In the genomic region with DNA sequence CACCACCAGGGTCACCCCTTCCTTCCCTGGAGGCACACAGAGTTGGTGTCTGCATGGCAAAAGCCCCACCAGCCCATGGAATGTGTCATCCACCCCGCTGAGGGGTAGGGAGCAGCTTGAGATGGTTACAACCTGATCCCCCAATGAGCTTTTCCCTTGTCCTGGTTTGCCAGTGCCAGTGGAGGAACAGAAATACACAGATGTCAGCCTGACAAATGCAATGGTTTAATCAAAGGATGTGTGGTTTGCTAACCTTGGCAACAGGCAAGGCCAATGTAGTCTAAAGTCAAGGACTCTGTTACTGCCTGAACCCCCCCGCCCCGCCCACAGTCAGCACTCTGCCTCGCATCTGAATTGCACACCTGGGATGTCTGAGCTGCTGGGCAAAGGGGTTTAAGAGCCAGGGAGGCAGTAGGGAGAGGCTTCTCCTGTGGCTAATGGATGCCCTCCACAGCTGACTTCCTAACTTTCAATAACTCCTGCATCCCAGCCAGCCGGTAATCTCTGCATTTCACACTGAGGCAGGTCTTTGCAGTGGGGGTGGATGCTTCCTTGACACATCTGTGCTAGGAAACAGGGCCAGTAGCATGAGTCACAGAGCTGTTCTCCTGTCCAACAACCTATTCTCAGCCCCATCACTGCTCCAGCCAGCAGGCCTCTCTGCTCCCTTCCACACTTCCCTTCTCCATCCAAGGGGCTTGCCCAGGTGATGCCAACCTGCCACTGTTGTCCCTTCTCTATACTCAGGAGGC, we compare ENCODE assay signal across 1 cellular context.
TF ChIP-seq lines count a peak whose summit lies in the region.

No MANE protein-coding gene starts in this region.

TF ChIP-seq in HepG2, 621 proteins besides CTCF, POLR2A, EP300 and RAD21 (continued from another document):
- TF ChIP-seq, protein P1, sequence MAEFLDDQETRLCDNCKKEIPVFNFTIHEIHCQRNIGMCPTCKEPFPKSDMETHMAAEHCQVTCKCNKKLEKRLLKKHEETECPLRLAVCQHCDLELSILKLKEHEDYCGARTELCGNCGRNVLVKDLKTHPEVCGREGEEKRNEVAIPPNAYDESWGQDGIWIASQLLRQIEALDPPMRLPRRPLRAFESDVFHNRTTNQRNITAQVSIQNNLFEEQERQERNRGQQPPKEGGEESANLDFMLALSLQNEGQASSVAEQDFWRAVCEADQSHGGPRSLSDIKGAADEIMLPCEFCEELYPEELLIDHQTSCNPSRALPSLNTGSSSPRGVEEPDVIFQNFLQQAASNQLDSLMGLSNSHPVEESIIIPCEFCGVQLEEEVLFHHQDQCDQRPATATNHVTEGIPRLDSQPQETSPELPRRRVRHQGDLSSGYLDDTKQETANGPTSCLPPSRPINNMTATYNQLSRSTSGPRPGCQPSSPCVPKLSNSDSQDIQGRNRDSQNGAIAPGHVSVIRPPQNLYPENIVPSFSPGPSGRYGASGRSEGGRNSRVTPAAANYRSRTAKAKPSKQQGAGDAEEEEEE (CRISPR knock-in tag; IDR thresholded peaks at IDR 0.05; ENCODE audit: borderline replicate concordance), result no peak
- TF ChIP-seq GATA4 (IDR thresholded peaks at IDR 0.05; ENCODE audit: borderline replicate concordance, low read depth), result no peak
- no peak for TF ChIP-seq CEBPG (CRISPR knock-in tag; IDR thresholded peaks at IDR 0.05)
- TF ChIP-seq RBM22 (optimal IDR thresholded peaks at IDR 0.05; ENCODE audit: low read length), result no peak
- TF ChIP-seq, protein P2, sequence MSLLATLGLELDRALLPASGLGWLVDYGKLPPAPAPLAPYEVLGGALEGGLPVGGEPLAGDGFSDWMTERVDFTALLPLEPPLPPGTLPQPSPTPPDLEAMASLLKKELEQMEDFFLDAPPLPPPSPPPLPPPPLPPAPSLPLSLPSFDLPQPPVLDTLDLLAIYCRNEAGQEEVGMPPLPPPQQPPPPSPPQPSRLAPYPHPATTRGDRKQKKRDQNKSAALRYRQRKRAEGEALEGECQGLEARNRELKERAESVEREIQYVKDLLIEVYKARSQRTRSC (CRISPR knock-in tag; IDR thresholded peaks at IDR 0.05; ENCODE audit: low read depth), result no peak
- no peak for TF ChIP-seq ZNF549 (CRISPR knock-in tag; IDR thresholded peaks at IDR 0.05)
- no peak for TF ChIP-seq HDAC2 (CRISPR knock-in tag; IDR thresholded peaks at IDR 0.05)
- no peak for TF ChIP-seq MBNL3 (CRISPR knock-in tag; conservative IDR thresholded peaks at IDR 0.05)
- TF ChIP-seq ZNF124 (CRISPR knock-in tag; IDR thresholded peaks at IDR 0.05), result no peak
- TF ChIP-seq, protein P3, sequence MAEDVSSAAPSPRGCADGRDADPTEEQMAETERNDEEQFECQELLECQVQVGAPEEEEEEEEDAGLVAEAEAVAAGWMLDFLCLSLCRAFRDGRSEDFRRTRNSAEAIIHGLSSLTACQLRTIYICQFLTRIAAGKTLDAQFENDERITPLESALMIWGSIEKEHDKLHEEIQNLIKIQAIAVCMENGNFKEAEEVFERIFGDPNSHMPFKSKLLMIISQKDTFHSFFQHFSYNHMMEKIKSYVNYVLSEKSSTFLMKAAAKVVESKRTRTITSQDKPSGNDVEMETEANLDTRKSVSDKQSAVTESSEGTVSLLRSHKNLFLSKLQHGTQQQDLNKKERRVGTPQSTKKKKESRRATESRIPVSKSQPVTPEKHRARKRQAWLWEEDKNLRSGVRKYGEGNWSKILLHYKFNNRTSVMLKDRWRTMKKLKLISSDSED (CRISPR knock-in tag; IDR thresholded peaks at IDR 0.05), result no peak
- TF ChIP-seq ZNF331 (CRISPR knock-in tag; IDR thresholded peaks at IDR 0.05), result no peak
- TF ChIP-seq RFX1 (IDR thresholded peaks at IDR 0.05), result no peak
- no peak for TF ChIP-seq ZMYM4 (CRISPR knock-in tag; IDR thresholded peaks at IDR 0.05)
- TF ChIP-seq ZBTB1 (CRISPR knock-in tag; IDR thresholded peaks at IDR 0.05; ENCODE audit: borderline replicate concordance), result no peak
- TF ChIP-seq HOXA9 (CRISPR knock-in tag; IDR thresholded peaks at IDR 0.05; ENCODE audit: borderline replicate concordance), result no peak
- no peak for TF ChIP-seq PAWR (CRISPR knock-in tag; IDR thresholded peaks at IDR 0.05; ENCODE audit: borderline replicate concordance)
